Comparison of ENCODE assay signal across 19 cellular contexts in genomic region chr15:70438776-70439175, GRCh38.
"Had no signal": no experiment of that assay in that cellular context is flagged by ENCODE, and none has a peak within 500 bp of the region (broad histone marks: within the 10 kb centered on the region; RNA-seq: fewer than 3 reads in every experiment).

No MANE protein-coding gene starts in this region.

- DNase-seq: activated B cell treated with CpG ODN at 0.5 μM for 24 hours; activated CD4-positive, alpha-beta T cell treated with anti-CD3 and anti-CD28 coated beads, Interleukin-2, amount 10 ng/mL, durations not matched to agents 24 days and 14 days; activated CD8-positive, alpha-beta memory T cell treated with anti-CD3 and anti-CD28 coated beads, Interleukin-2, amount 50 U/mL, for 4 hours; activated CD8-positive, alpha-beta T cell treated with anti-CD3 and anti-CD28 coated beads, Interleukin-2, amount 10 ng/mL, durations not matched to agents 7 days and 5 days; activated naive CD8-positive, alpha-beta T cell treated with anti-CD3 and anti-CD28 coated beads for 36 hours; amygdala; body of pancreas; left colon; naive B cell; occipital lobe; sigmoid colon; stimulated activated CD4-positive, alpha-beta T cell treated with anti-CD3 and anti-CD28 coated beads, Interleukin-2, amount 100 ng/mL, for 24 hours; stomach; testis; upper lobe of right lung had no signal

- H3K27ac ChIP-seq: body of pancreas, coronary artery, esophagus muscularis mucosa, sigmoid colon, stomach, testis, upper lobe of right lung had no signal

- H3K4me3 Mint-ChIP-seq: activated B cell treated with CpG ODN at 0.5 μM for 24 hours; activated CD4-positive, alpha-beta T cell treated with anti-CD3 and anti-CD28 coated beads, Interleukin-2, amount 10 ng/mL, durations not matched to agents 24 days and 14 days; activated CD8-positive, alpha-beta T cell treated with anti-CD3 and anti-CD28 coated beads, Interleukin-2, amount 10 ng/mL, durations not matched to agents 7 days and 5 days; activated naive CD8-positive, alpha-beta T cell treated with anti-CD3 and anti-CD28 coated beads for 36 hours; activated T-helper 1 cell treated with anti-CD3 and anti-CD28 coated beads, Interleukin-12 subunit alpha, Interleukin-12 subunit beta, Interleukin-2, Interleukin-4 antibody, amounts not matched to agents 30 ng/mL and 10 ng/mL and 1 ng/mL, durations not matched to agents 14 hours and 24 hours and 36 hours; central memory CD8-positive, alpha-beta T cell; naive B cell had no signal

- H3K9me3 ChIP-seq: body of pancreas, esophagus muscularis mucosa, sigmoid colon, stomach, testis, upper lobe of right lung had no signal

- H3K4me3 ChIP-seq: body of pancreas, coronary artery, esophagus muscularis mucosa, sigmoid colon, stomach, testis, upper lobe of right lung had no signal

- H3K27ac Mint-ChIP-seq: activated B cell treated with CpG ODN at 0.5 μM for 24 hours; activated CD4-positive, alpha-beta T cell treated with anti-CD3 and anti-CD28 coated beads, Interleukin-2, amount 10 ng/mL, durations not matched to agents 24 days and 14 days; activated CD8-positive, alpha-beta T cell treated with anti-CD3 and anti-CD28 coated beads, Interleukin-2, amount 10 ng/mL, durations not matched to agents 7 days and 5 days; activated naive CD8-positive, alpha-beta T cell treated with anti-CD3 and anti-CD28 coated beads for 36 hours; activated T-helper 1 cell treated with anti-CD3 and anti-CD28 coated beads, Interleukin-12 subunit alpha, Interleukin-12 subunit beta, Interleukin-2, Interleukin-4 antibody, amounts not matched to agents 30 ng/mL and 10 ng/mL and 1 ng/mL, durations not matched to agents 14 hours and 24 hours and 36 hours had no signal

- H3K4me1 ChIP-seq: sigmoid colon, testis, upper lobe of right lung had no signal

- H3K9me3 Mint-ChIP-seq: activated B cell treated with CpG ODN at 0.5 μM for 24 hours; activated CD4-positive, alpha-beta T cell treated with anti-CD3 and anti-CD28 coated beads, Interleukin-2, amount 10 ng/mL, durations not matched to agents 24 days and 14 days; activated naive CD8-positive, alpha-beta T cell treated with anti-CD3 and anti-CD28 coated beads for 36 hours; activated T-helper 1 cell treated with anti-CD3 and anti-CD28 coated beads, Interleukin-12 subunit alpha, Interleukin-12 subunit beta, Interleukin-2, Interleukin-4 antibody, amounts not matched to agents 30 ng/mL and 10 ng/mL and 1 ng/mL, durations not matched to agents 14 hours and 24 hours and 36 hours; central memory CD8-positive, alpha-beta T cell; naive B cell had no signal

- H3K36me3 Mint-ChIP-seq: activated naive CD8-positive, alpha-beta T cell treated with anti-CD3 and anti-CD28 coated beads for 36 hours had no signal

- H3K36me3 ChIP-seq: esophagus muscularis mucosa, sigmoid colon, stomach, upper lobe of right lung had no signal

- H3K27me3 ChIP-seq: body of pancreas, sigmoid colon, testis, upper lobe of right lung had no signal

- ATAC-seq: activated CD8-positive, alpha-beta T cell treated with anti-CD3 and anti-CD28 coated beads, Interleukin-2, amount 10 ng/mL, durations not matched to agents 7 days and 5 days; body of pancreas; left colon; upper lobe of right lung had no signal
